Comparison of ENCODE assay signal across 9 cellular contexts in the genomic region with DNA sequence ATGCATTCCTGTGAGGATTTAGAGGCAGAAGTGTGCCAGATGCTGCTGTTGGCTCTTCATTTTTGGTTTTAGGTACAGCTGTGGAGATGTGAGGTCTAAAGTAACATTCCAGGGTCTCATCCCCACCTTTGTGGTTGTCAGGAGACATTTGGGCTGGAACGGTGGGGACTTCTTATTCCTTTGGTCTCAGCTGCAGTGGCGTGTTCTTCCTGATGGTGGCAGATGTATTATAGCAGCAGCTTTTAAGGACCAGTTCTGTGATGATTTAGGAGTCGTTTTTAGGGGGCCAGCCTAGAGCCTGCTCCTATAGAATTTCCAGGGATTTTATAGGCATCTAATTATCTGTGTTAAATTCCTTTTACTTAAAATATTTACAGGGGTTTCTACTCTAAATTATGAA.
DNase-seq lines count a peak whose midpoint lies in the region; ATAC-seq and TF ChIP-seq lines count a peak whose summit lies in the region.
"Had no signal": no experiment of that assay in that cellular context is flagged by ENCODE, and none has a peak within 500 bp of the region (broad histone marks: within the 10 kb centered on the region; RNA-seq: fewer than 3 reads in every experiment).

No MANE protein-coding gene starts in this region.

- no peaks in the 10 kb centered on the region for H3K9me3 Mint-ChIP-seq in stimulated activated memory B cell treated with anti-CD40 and anti-IgM and Interleukin-4, amounts not matched to agents 10 μg/mL and 1 μg/mL and 100 μg/mL, for 72 hours

- no peaks in the 10 kb centered on the region for H3K36me3 Mint-ChIP-seq in stimulated activated memory B cell treated with anti-CD40 and anti-IgM and Interleukin-4, amounts not matched to agents 10 μg/mL and 1 μg/mL and 100 μg/mL, for 72 hours

- peak; percentile 36 to 55 for DNase-seq in cardiac muscle cell (ENCODE audit: low read depth in 1 of 2, low spot score in 1 of 2)
- DNase-seq in Right ventricle myocardium inferior (ENCODE audit: missing footprints) = no peak
- peak; percentile 7 for DNase-seq in LoVo (ENCODE audit: low spot score)
- peak; percentile 40 for DNase-seq in choroid plexus epithelial cell (ENCODE audit: low read depth)
- peak; percentile 13 for DNase-seq in stromal cell of bone marrow (ENCODE audit: low read depth)
- no peak for DNase-seq in 8988T

- H3K4me3 ChIP-seq in cardiac muscle cell = no peak overlapping the region
- H3K4me3 ChIP-seq in choroid plexus epithelial cell (ENCODE audit: low read depth, low read length) = no peak overlapping the region
- H3K4me3 ChIP-seq: SK-N-MC had no signal

- H3K27ac ChIP-seq in cardiac muscle cell = no peak overlapping the region
- H3K27ac ChIP-seq: SK-N-MC had no signal

- intact Hi-C loops in Right ventricle myocardium inferior (cut with DNase I) = no loop called here

- H3K4me1 Mint-ChIP-seq in stimulated activated memory B cell treated with anti-CD40 and anti-IgM and Interleukin-4, amounts not matched to agents 10 μg/mL and 1 μg/mL and 100 μg/mL, for 72 hours = no peaks in the 10 kb centered on the region

- H3K9me3 ChIP-seq in cardiac muscle cell (ENCODE audit: low read depth) = no peaks in the 10 kb centered on the region

- no peak for ATAC-seq in Right ventricle myocardium inferior
- no peak for ATAC-seq in stimulated activated memory B cell treated with anti-CD40 and anti-IgM and Interleukin-4, amounts not matched to agents 10 μg/mL and 1 μg/mL and 100 μg/mL, for 72 hours
- ATAC-seq in HG03565 (IDR thresholded peaks at IDR 0.05; ENCODE audit: unreplicated experiment) = no peak

- H3K27me3 Mint-ChIP-seq in stimulated activated memory B cell treated with anti-CD40 and anti-IgM and Interleukin-4, amounts not matched to agents 10 μg/mL and 1 μg/mL and 100 μg/mL, for 72 hours = peaks cover 7% of the 10 kb centered on the region

- H3K4me1 ChIP-seq in cardiac muscle cell (ENCODE audit: low read depth) = no peaks in the 10 kb centered on the region

- TF ChIP-seq CTCF in cardiac muscle cell (IDR thresholded peaks at IDR 0.05; ENCODE audit: low read depth, low read length) (peak; percentile 59), choroid plexus epithelial cell (conservative IDR thresholded peaks at IDR 0.05; ENCODE audit: low read depth, low read length) (peak; percentile 61)

- H3K27ac Mint-ChIP-seq in stimulated activated memory B cell treated with anti-CD40 and anti-IgM and Interleukin-4, amounts not matched to agents 10 μg/mL and 1 μg/mL and 100 μg/mL, for 72 hours = no peak overlapping the region

- no peaks in the 10 kb centered on the region for H3K36me3 ChIP-seq in cardiac muscle cell

- no peaks in the 10 kb centered on the region for H3K27me3 ChIP-seq in cardiac muscle cell

- H3K4me3 Mint-ChIP-seq in stimulated activated memory B cell treated with anti-CD40 and anti-IgM and Interleukin-4, amounts not matched to agents 10 μg/mL and 1 μg/mL and 100 μg/mL, for 72 hours = no peak overlapping the region

Comparison
In these comparisons a context has a peak if more than half of its experiments do, and no peak if none do; other contexts are left out.
1. DNase-seq: peak in cardiac muscle cell (2 of 2), LoVo (single experiment), choroid plexus epithelial cell (single experiment) and stromal cell of bone marrow (single experiment); none in Right ventricle myocardium inferior (single experiment) and 8988T (single experiment).